Comparison of ENCODE assay signal across 1 cellular context in the genomic region with DNA sequence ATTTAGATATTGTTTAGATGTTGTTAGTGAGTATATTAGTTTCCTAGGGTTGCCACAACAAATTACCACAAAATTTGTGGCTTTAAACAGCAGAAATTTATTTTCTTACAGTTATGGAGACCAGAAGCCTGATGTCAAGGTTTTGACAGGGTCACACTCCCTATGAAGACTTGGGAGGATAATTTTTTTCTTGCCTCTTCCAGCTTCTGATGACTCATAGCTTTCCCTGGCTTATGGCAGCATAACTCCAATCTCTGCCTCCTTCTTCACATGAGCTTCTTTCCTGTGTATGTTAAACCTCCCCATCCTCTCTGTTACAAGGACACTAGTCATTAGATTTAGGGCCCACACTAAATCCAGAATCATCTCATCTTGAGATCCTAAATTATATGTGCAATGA.
A peak's percentile ranks its signal among the peaks of the same experiment; 100 is the strongest.
TF ChIP-seq lines count a peak whose summit lies in the region.

No MANE protein-coding gene starts in this region.

TF ChIP-seq in A549, 52 proteins besides CTCF, POLR2A, EP300 and RAD21:
- no peak for TF ChIP-seq JUNB (IDR thresholded peaks at IDR 0.05)
- TF ChIP-seq FOSL2 (IDR thresholded peaks at IDR 0.05) = no peak
- 0 out of 2 replicates have a peak, but pooled peaks have one; percentile 29 for TF ChIP-seq FOSL2 (CRISPR knock-in tag; IDR thresholded peaks at IDR 0.05)
- no peak for TF ChIP-seq SMC3 (IDR thresholded peaks at IDR 0.05)
- TF ChIP-seq HMGXB4 (CRISPR knock-in tag; IDR thresholded peaks at IDR 0.05; ENCODE audit: borderline replicate concordance) = no peak
TF ChIP-seq in A549: peak in this region for 1.
